ENCODE assay signal across 1 cellular context in the genomic region with DNA sequence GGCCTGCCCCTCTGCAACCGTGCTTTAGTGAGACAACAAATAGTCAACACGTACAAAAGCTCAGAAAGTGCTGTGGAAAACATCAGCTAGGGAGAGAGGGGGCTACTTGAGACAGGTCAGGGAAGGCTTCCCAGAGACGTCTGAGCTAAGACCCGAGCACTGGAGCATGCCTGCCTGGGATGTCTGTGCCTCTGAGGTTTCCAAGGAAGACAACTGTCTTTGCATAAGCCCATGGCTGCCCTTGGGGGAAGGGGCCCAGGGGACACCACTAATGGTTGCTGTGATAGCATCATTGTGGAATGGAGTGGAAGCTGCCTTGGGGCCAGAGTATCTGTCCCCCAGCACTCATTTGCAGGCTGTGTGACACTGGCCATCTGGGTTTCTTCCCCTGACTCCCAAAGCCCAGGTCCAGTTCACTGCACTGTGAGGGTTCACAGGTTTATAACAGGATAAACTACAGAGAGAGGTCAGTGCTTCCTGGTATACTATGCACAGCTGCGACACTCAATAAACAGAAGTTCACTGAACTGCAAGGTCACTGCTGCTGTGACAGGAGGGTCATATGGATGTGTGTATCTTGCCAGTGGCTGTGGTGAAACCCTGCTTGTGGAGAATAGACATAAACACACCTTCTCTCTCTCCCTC.
TF ChIP-seq lines count a peak whose summit lies in the region.

No MANE protein-coding gene starts in this region.

TF ChIP-seq in HepG2, 621 proteins besides CTCF, POLR2A, EP300 and RAD21 (continued from another document and continues in another):
- peak; percentile 90; the same call in 1 of the 3 replicates for TF ChIP-seq MXI1 (IDR thresholded peaks at IDR 0.05; ENCODE audit: borderline replicate concordance, low read depth, low read length)
- TF ChIP-seq PRDM4 (CRISPR knock-in tag; IDR thresholded peaks at IDR 0.05; ENCODE audit: borderline replicate concordance), result no peak
- peak; percentile 29 to 90; a peak in 1 of 4 replicates for TF ChIP-seq KLF16 (CRISPR knock-in tag; IDR thresholded peaks at IDR 0.05)
- peak; percentile 97 for TF ChIP-seq BCL6 (CRISPR knock-in tag; IDR thresholded peaks at IDR 0.05)
- TF ChIP-seq BATF2 (CRISPR knock-in tag; IDR thresholded peaks at IDR 0.05), result no peak
- TF ChIP-seq TGIF2 (CRISPR knock-in tag; IDR thresholded peaks at IDR 0.05), result peak; percentile 100
- TF ChIP-seq ZNF713 (CRISPR knock-in tag; IDR thresholded peaks at IDR 0.05), result peak; percentile 94; the same call in 1 of the 2 replicates
- TF ChIP-seq, protein P1, sequence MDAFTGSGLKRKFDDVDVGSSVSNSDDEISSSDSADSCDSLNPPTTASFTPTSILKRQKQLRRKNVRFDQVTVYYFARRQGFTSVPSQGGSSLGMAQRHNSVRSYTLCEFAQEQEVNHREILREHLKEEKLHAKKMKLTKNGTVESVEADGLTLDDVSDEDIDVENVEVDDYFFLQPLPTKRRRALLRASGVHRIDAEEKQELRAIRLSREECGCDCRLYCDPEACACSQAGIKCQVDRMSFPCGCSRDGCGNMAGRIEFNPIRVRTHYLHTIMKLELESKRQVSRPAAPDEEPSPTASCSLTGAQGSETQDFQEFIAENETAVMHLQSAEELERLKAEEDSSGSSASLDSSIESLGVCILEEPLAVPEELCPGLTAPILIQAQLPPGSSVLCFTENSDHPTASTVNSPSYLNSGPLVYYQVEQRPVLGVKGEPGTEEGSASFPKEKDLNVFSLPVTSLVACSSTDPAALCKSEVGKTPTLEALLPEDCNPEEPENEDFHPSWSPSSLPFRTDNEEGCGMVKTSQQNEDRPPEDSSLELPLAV (CRISPR knock-in tag; conservative IDR thresholded peaks at IDR 0.05; ENCODE audit: low read depth), result no peak
- peak; percentile 91 for TF ChIP-seq ELF4 (CRISPR knock-in tag; IDR thresholded peaks at IDR 0.05; ENCODE audit: borderline replicate concordance)
- no peak for TF ChIP-seq HCFC1 (IDR thresholded peaks at IDR 0.05; ENCODE audit: low read depth, low read length)
- no peak for TF ChIP-seq MBD4 (IDR thresholded peaks at IDR 0.05; ENCODE audit: borderline replicate concordance, low read length)
- TF ChIP-seq GFI1 (CRISPR knock-in tag; IDR thresholded peaks at IDR 0.05; ENCODE audit: borderline replicate concordance), result no peak; the same call in 1 of the 2 replicates
- TF ChIP-seq, protein P2, sequence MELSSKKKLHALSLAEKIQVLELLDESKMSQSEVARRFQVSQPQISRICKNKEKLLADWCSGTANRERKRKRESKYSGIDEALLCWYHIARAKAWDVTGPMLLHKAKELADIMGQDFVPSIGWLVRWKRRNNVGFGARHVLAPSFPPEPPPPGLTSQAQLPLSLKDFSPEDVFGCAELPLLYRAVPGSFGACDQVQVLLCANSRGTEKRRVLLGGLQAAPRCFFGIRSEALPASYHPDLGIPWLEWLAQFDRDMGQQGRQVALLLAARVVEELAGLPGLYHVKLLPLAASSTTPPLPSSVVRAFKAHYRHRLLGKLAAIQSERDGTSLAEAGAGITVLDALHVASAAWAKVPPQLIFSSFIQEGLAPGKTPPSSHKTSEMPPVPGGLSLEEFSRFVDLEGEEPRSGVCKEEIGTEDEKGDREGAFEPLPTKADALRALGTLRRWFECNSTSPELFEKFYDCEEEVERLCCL (CRISPR knock-in tag; IDR thresholded peaks at IDR 0.05; ENCODE audit: borderline replicate concordance), result no peak
- TF ChIP-seq, protein P3, sequence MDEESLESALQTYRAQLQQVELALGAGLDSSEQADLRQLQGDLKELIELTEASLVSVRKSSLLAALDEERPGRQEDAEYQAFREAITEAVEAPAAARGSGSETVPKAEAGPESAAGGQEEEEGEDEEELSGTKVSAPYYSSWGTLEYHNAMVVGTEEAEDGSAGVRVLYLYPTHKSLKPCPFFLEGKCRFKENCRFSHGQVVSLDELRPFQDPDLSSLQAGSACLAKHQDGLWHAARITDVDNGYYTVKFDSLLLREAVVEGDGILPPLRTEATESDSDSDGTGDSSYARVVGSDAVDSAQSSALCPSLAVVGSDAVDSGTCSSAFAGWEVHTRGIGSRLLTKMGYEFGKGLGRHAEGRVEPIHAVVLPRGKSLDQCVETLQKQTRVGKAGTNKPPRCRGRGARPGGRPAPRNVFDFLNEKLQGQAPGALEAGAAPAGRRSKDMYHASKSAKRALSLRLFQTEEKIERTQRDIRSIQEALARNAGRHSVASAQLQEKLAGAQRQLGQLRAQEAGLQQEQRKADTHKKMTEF (CRISPR knock-in tag; IDR thresholded peaks at IDR 0.05), result peak; percentile 79
- no peak for TF ChIP-seq NFIC (IDR thresholded peaks at IDR 0.05; ENCODE audit: low read length)
- no peak; the same call in 1 of the 2 replicates for TF ChIP-seq NCOA1 (CRISPR knock-in tag; IDR thresholded peaks at IDR 0.05)
- TF ChIP-seq, protein P4, sequence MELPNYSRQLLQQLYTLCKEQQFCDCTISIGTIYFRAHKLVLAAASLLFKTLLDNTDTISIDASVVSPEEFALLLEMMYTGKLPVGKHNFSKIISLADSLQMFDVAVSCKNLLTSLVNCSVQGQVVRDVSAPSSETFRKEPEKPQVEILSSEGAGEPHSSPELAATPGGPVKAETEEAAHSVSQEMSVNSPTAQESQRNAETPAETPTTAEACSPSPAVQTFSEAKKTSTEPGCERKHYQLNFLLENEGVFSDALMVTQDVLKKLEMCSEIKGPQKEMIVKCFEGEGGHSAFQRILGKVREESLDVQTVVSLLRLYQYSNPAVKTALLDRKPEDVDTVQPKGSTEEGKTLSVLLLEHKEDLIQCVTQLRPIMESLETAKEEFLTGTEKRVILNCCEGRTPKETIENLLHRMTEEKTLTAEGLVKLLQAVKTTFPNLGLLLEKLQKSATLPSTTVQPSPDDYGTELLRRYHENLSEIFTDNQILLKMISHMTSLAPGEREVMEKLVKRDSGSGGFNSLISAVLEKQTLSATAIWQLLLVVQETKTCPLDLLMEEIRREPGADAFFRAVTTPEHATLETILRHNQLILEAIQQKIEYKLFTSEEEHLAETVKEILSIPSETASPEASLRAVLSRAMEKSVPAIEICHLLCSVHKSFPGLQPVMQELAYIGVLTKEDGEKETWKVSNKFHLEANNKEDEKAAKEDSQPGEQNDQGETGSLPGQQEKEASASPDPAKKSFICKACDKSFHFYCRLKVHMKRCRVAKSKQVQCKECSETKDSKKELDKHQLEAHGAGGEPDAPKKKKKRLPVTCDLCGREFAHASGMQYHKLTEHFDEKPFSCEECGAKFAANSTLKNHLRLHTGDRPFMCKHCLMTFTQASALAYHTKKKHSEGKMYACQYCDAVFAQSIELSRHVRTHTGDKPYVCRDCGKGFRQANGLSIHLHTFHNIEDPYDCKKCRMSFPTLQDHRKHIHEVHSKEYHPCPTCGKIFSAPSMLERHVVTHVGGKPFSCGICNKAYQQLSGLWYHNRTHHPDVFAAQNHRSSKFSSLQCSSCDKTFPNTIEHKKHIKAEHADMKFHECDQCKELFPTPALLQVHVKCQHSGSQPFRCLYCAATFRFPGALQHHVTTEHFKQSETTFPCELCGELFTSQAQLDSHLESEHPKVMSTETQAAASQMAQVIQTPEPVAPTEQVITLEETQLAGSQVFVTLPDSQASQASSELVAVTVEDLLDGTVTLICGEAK (IDR thresholded peaks at IDR 0.05), result no peak
- TF ChIP-seq, protein P4 (CRISPR knock-in tag; IDR thresholded peaks at IDR 0.05), result peak; percentile 62; the same call in 1 of the 2 replicates
- TF ChIP-seq, protein P5, sequence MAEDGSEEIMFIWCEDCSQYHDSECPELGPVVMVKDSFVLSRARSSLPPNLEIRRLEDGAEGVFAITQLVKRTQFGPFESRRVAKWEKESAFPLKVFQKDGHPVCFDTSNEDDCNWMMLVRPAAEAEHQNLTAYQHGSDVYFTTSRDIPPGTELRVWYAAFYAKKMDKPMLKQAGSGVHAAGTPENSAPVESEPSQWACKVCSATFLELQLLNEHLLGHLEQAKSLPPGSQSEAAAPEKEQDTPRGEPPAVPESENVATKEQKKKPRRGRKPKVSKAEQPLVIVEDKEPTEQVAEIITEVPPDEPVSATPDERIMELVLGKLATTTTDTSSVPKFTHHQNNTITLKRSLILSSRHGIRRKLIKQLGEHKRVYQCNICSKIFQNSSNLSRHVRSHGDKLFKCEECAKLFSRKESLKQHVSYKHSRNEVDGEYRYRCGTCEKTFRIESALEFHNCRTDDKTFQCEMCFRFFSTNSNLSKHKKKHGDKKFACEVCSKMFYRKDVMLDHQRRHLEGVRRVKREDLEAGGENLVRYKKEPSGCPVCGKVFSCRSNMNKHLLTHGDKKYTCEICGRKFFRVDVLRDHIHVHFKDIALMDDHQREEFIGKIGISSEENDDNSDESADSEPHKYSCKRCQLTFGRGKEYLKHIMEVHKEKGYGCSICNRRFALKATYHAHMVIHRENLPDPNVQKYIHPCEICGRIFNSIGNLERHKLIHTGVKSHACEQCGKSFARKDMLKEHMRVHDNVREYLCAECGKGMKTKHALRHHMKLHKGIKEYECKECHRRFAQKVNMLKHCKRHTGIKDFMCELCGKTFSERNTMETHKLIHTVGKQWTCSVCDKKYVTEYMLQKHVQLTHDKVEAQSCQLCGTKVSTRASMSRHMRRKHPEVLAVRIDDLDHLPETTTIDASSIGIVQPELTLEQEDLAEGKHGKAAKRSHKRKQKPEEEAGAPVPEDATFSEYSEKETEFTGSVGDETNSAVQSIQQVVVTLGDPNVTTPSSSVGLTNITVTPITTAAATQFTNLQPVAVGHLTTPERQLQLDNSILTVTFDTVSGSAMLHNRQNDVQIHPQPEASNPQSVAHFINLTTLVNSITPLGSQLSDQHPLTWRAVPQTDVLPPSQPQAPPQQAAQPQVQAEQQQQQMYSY (CRISPR knock-in tag; IDR thresholded peaks at IDR 0.05), result no peak
- no peak for TF ChIP-seq ZNF850 (CRISPR knock-in tag; conservative IDR thresholded peaks at IDR 0.05)
- peak; percentile 93 for TF ChIP-seq FOXJ3 (CRISPR knock-in tag; IDR thresholded peaks at IDR 0.05; ENCODE audit: borderline replicate concordance)
- TF ChIP-seq, protein P6, sequence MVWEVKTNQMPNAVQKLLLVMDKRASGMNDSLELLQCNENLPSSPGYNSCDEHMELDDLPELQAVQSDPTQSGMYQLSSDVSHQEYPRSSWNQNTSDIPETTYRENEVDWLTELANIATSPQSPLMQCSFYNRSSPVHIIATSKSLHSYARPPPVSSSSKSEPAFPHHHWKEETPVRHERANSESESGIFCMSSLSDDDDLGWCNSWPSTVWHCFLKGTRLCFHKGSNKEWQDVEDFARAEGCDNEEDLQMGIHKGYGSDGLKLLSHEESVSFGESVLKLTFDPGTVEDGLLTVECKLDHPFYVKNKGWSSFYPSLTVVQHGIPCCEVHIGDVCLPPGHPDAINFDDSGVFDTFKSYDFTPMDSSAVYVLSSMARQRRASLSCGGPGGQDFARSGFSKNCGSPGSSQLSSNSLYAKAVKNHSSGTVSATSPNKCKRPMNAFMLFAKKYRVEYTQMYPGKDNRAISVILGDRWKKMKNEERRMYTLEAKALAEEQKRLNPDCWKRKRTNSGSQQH (CRISPR knock-in tag; IDR thresholded peaks at IDR 0.05; ENCODE audit: low read depth), result peak; percentile 97
- peak; percentile 100 for TF ChIP-seq ZNF292 (CRISPR knock-in tag; IDR thresholded peaks at IDR 0.05; ENCODE audit: borderline replicate concordance, low read depth)
- TF ChIP-seq ZNF24 (IDR thresholded peaks at IDR 0.05), result no peak
- peak; percentile 72; the same call in 1 of the 2 replicates for TF ChIP-seq MNT (IDR thresholded peaks at IDR 0.05)
